In the genomic region with DNA sequence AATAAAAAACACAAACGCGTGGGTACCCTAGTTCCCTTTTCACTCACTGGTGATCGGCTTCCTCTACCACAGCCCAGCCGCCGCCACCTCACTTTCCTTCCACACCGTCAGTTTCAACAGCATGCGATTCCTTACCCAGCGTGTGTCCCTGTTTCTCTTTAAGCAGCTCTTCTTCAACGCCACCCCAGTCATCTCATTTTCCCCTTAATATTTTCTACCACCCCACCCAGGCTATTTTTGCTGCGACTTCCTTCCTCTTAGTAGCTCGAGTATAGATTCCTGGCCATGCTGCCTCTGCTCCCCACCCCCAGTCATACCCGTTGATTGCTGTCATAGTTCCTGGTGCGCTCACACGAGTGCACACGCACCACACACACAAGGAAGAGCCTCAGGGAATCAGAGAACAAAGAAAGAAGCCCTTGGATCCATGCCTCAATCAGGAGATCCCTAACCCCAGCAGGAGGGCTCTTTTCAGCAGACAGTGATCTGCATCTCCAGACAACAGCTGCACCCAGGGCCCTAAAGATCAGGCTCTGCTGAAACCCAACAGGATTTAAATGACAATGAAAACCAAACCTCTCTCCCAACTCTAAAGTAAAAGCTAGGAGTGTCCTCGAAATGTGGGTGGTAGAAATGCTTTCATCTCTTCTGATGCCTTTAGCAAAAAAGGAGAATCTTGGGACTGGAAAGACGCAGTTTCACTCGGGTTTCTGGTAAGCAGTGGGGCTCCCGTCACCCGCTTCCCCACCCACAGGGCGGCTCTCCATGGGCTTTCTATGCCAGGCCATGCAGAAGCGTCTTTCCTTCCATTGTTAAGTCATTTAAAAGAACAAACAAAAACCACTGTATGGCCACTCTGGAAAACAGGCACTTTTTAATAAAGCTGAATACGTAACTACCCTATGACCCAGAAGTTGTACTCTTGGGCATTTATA, we compare ENCODE assay signal across 8 cellular contexts. TPM values are rescaled to one million over a fixed set of nuclear protein-coding genes. Genes with fewer than 3 reads are reported as not detected.
DNase-seq lines count a peak whose midpoint lies in the region; ATAC-seq and FAIRE-seq lines count a peak whose summit lies in the region.

No MANE protein-coding gene starts in this region.

- H3K9ac ChIP-seq in iPS-20b (ENCODE audit: low read depth, low read length), result no peak overlapping the region

- WGBS in small intestine, 3 donors, result 20 to 26% (median 21%) methylated on average over 23 of the region's 23 CpGs

- FAIRE-seq in small intestine (lab: Jason Lieb, UNC) (no peak), HTR-8/SVneo (lab: Jason Lieb, UNC) (no peak)

- H3K36me3 ChIP-seq in iPS-20b (ENCODE audit: insufficient read depth, low read depth, low read length) (peaks cover 30% of the 10 kb centered on the region), small intestine (ENCODE audit: control insufficient read depth in 2 of 2, insufficient read depth in 2 of 2, low read length in 2 of 2) (peaks cover 3 to 4% of the 10 kb centered on the region in 2 donors)

- peaks cover 29% of the 10 kb centered on the region for H3K4me1 ChIP-seq in iPS-20b (ENCODE audit: insufficient read depth, low read length)
- peaks cover 5 to 20% of the 10 kb centered on the region in 2 donors for H3K4me1 ChIP-seq in small intestine (ENCODE audit: control insufficient read depth in 2 of 2, insufficient read depth in 1 of 2, low read depth in 1 of 2, low read length in 1 of 2)

- H3K27ac ChIP-seq in iPS-20b (ENCODE audit: low read length), result no peak overlapping the region
- H3K27ac ChIP-seq in small intestine (ENCODE audit: low read depth in 1 of 2, low read length in 1 of 2), result peak overlapping the region; percentile 46 to 90

- H3K4me3 ChIP-seq in iPS-20b (ENCODE audit: low read length) (peak overlapping the region; percentile 36), small intestine (ENCODE audit: low read depth in 1 of 2, low read length in 2 of 2) (peak overlapping the region in 1 of 2 donors; percentile 13)

- peaks cover 96% of the 10 kb centered on the region for H3K27me3 ChIP-seq in iPS-20b (ENCODE audit: insufficient read depth, low read length)
- no peaks in the 10 kb centered on the region for H3K27me3 ChIP-seq in small intestine (ENCODE audit: control insufficient read depth in 2 of 2, insufficient read depth in 2 of 2, low read length in 2 of 2)

- DNase-seq in DMS153 treated with DMSO at 0.1 percent for 48 hours (lab: John Stamatoyannopoulos, UW; ENCODE audit: unreplicated experiment) (peak; percentile 70), KG1 (lab: John Stamatoyannopoulos, UW) (peak; percentile 84), SK-MEL-5 (ENCODE audit: low read depth, low spot score) (peak; percentile 97), brain pericyte (ENCODE audit: low read depth, low spot score) (peak; percentile 52), small intestine (peak; percentile 87), HTR-8/SVneo (ENCODE audit: insufficient read length, low spot score) (no peak)

- in situ Hi-C loops in SK-MEL-5 (cut with HindIII; ENCODE audit: low pct_unique_long_range_greater_than_20kb, low sequenced_read_pairs), result no loop called here

- no peak for ATAC-seq in GM18511 (IDR thresholded peaks at IDR 0.05; ENCODE audit: unreplicated experiment)

- H3K9me3 ChIP-seq in iPS-20b (ENCODE audit: insufficient read depth, low read depth, low read length) (no peaks in the 10 kb centered on the region), small intestine (ENCODE audit: control insufficient read depth, low read depth) (no peaks in the 10 kb centered on the region)

RNA-seq across cellular contexts. Expression of gene VPS37B, which starts 23.8 kb away (rescaled TPM):
- 39.3 and 42.9 TPM in 2 replicates for total RNA-seq in SK-MEL-5 (2014; rRNA removed; shearing (Covaris generic))
- 69.3 and 78.4 TPM in 2 replicates for polyA plus RNA-seq in SK-MEL-5 (2015; cell fraction: cytosol; rRNA removed)
- 31.2 and 31.5 TPM in 2 replicates for polyA plus RNA-seq in SK-MEL-5 (2015; cell fraction: nucleus; rRNA removed)
- 10 to 100 TPM; 22.8 to 31.4 (median 24.0) TPM for polyA plus RNA-seq in small intestine

RNA-seq across cellular contexts. Expression of gene HIP1R, which starts 36.9 kb away (rescaled TPM):
- 30.7 and 52.7 TPM in 2 replicates for total RNA-seq in SK-MEL-5 (2014; rRNA removed; shearing (Covaris generic))
- 39.1 and 46.0 TPM in 2 replicates for polyA plus RNA-seq in SK-MEL-5 (2015; cell fraction: cytosol; rRNA removed)
- polyA plus RNA-seq in SK-MEL-5 (2015; cell fraction: nucleus; rRNA removed), result 241 and 244 TPM in 2 replicates
- 100 to 1,000 TPM in 2 of 3 donors, 10 to 100 TPM in 1; 71.2 to 284 (median 126) TPM for polyA plus RNA-seq in small intestine
